Comparison of ENCODE assay signal across 8 cellular contexts in genomic region chr14:106618480-106618951, GRCh38.
DNase-seq lines count a peak whose midpoint lies in the region; ATAC-seq and TF ChIP-seq lines count a peak whose summit lies in the region.
"Not testable (repeated sequence)": the region's sequence is repeated elsewhere in the genome, so short reads cannot be mapped to it uniquely, and the experiment has no call there.

No MANE protein-coding gene starts in this region.

- ATAC-seq in HG02759 (IDR thresholded peaks at IDR 0.05; ENCODE audit: unreplicated experiment): peak; percentile 55
- peak; percentile 51 to 80 for ATAC-seq in activated CD4-positive, CD25-positive, alpha-beta regulatory T cell treated with anti-CD3 and anti-CD28 coated beads, Interleukin-2, amount 50 U/mL, for 24 hours
- ATAC-seq in omental fat pad (ENCODE audit: low FRiP score): not testable (repeated sequence)

- H3K4me3 ChIP-seq in foreskin fibroblast (ENCODE audit: low read depth in 1 of 2, low read length in 2 of 2): not testable (repeated sequence)

- peak; percentile 27 for TF ChIP-seq CTCF in foreskin fibroblast (IDR thresholded peaks at IDR 0.05; ENCODE audit: low read depth, low read length)
- not testable (repeated sequence) for TF ChIP-seq CTCF in omental fat pad (IDR thresholded peaks at IDR 0.05)

- DNase-seq in CMK (ENCODE audit: low read depth): peak; percentile 35
- peak; percentile 51 for DNase-seq in NCI-H82 (lab: John Stamatoyannopoulos, UW)
- DNase-seq in activated gamma-delta T cell treated with anti-CD3 and anti-CD28 coated beads, Interleukin-2, amount 50 U/mL, for 16 hours (ENCODE audit: low read depth): peak; percentile 70
- DNase-seq in foreskin fibroblast: not testable (repeated sequence)
- DNase-seq in omental fat pad (ENCODE audit: low spot score): peak; percentile 71
- peak; percentile 74 for DNase-seq in stimulated activated CD8-positive, alpha-beta memory T cell treated with anti-CD3 and anti-CD28 coated beads, Interleukin-7, amount 100 ng/mL, for 24 hours (ENCODE audit: low read depth)
